In the genomic region with DNA sequence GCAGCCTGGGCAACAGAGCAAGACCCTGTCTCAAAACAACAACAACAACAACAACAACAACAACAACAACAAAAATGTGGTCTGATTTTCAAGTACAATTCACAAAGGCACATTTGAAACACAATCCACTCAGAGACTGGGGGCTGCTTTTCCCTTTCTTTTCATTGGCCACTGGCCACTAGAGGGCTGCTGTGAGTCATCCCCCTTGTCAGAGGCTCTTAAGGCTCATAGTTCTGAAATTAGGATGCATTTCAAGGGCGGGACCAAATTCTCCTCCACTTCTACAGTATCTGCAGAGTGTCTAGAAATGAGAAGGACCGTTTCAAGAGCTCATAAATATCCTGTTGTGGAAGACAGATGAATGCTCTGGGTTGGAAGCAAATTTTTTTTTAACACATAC, we compare ENCODE assay signal across 9 cellular contexts.
DNase-seq lines count a peak whose midpoint lies in the region; ATAC-seq and TF ChIP-seq lines count a peak whose summit lies in the region.
"Had no signal": no experiment of that assay in that cellular context is flagged by ENCODE, and none has a peak within 500 bp of the region (broad histone marks: within the 10 kb centered on the region; RNA-seq: fewer than 3 reads in every experiment).

No MANE protein-coding gene starts in this region.

- H3K4me2 ChIP-seq in PC-9 (no peak overlapping the region), hepatocyte (no peak overlapping the region)

- intact Hi-C loops in PC-9 (cut with micrococcal nuclease; ENCODE audit: unreplicated experiment) = no loop called here

- no peak overlapping the region for H3K27ac Mint-ChIP-seq in stimulated activated effector memory CD8-positive, alpha-beta T cell treated with anti-CD3 and anti-CD28 coated beads, Interleukin-12 subunit alpha, Interleukin-12 subunit beta, amount 100 ng/mL, for 72 hours
- H3K27ac Mint-ChIP-seq: naive B cell had no signal

- ATAC-seq in HG02571 (IDR thresholded peaks at IDR 0.05; ENCODE audit: unreplicated experiment) (peak; percentile 48), GM21528 (IDR thresholded peaks at IDR 0.05; ENCODE audit: low FRiP score, unreplicated experiment) (no peak)
- ATAC-seq in stimulated activated effector memory CD8-positive, alpha-beta T cell treated with anti-CD3 and anti-CD28 coated beads, Interleukin-12 subunit alpha, Interleukin-12 subunit beta, amount 100 ng/mL, for 72 hours = no peak

- no peaks in the 10 kb centered on the region for H3F3A ChIP-seq in PC-9 (ENCODE audit: insufficient read depth, low read depth)

- H3K9me2 ChIP-seq in PC-9 (ENCODE audit: insufficient read depth) (no peaks in the 10 kb centered on the region), hepatocyte (replicated peaks; ENCODE audit: insufficient read depth) (no peaks in the 10 kb centered on the region)

- no peaks in the 10 kb centered on the region for H3K9me3 ChIP-seq in PC-9 (ENCODE audit: insufficient read depth, low read depth)
- H3K9me3 ChIP-seq in hepatocyte (ENCODE audit: low read depth) = no peaks in the 10 kb centered on the region

- H3K79me2 ChIP-seq in PC-9 (ENCODE audit: low read depth) (no peaks in the 10 kb centered on the region), hepatocyte (no peaks in the 10 kb centered on the region)

- H3K27ac ChIP-seq in PC-9 = no peak overlapping the region
- no peak overlapping the region for H3K27ac ChIP-seq in hepatocyte

- no peaks in the 10 kb centered on the region for H3K36me3 Mint-ChIP-seq in stimulated activated effector memory CD8-positive, alpha-beta T cell treated with anti-CD3 and anti-CD28 coated beads, Interleukin-12 subunit alpha, Interleukin-12 subunit beta, amount 100 ng/mL, for 72 hours
- H3K36me3 Mint-ChIP-seq: naive B cell had no signal

- peak; percentile 65 for TF ChIP-seq CTCF in PC-9 (conservative IDR thresholded peaks at IDR 0.05)
- TF ChIP-seq CTCF in hepatocyte (IDR thresholded peaks at IDR 0.05; ENCODE audit: poor library complexity) = peak; percentile 60

- DNase-seq in DMS 273 (lab: John Stamatoyannopoulos, UW; ENCODE audit: unreplicated experiment) = peak; percentile 70
- no peak for DNase-seq in DMS 273 treated with DMSO at 0.1 percent for 48 hours (lab: John Stamatoyannopoulos, UW)
- DNase-seq in PC-9 = peak in 1 of 2 experiments; percentile 15
- DNase-seq in hepatocyte (ENCODE audit: low spot score) = peak; percentile 43
- no peak for DNase-seq in stimulated activated CD4-positive, alpha-beta T cell treated with anti-CD3 and anti-CD28 coated beads, Interleukin-4, amount 100 ng/mL, for 1 hour
- DNase-seq in stimulated activated effector memory CD8-positive, alpha-beta T cell treated with anti-CD3 and anti-CD28 coated beads, Interleukin-12 subunit alpha, Interleukin-12 subunit beta, amount 100 ng/mL, for 72 hours (ENCODE audit: low spot score in 2 of 2) = no peak
- DNase-seq: naive B cell had no signal

- no peak overlapping the region for H3K4me3 ChIP-seq in PC-9
- H3K4me3 ChIP-seq in hepatocyte = no peak overlapping the region

- H3K4me1 ChIP-seq in PC-9 (replicated peaks; ENCODE audit: insufficient read depth) (no peaks in the 10 kb centered on the region), hepatocyte (ENCODE audit: insufficient read depth) (no peaks in the 10 kb centered on the region)

- peaks cover 4% of the 10 kb centered on the region for H3K9me3 Mint-ChIP-seq in stimulated activated effector memory CD8-positive, alpha-beta T cell treated with anti-CD3 and anti-CD28 coated beads, Interleukin-12 subunit alpha, Interleukin-12 subunit beta, amount 100 ng/mL, for 72 hours

- no peaks in the 10 kb centered on the region for H3K27me3 ChIP-seq in PC-9 (ENCODE audit: insufficient read depth, low read depth)
- peaks cover 3% of the 10 kb centered on the region for H3K27me3 ChIP-seq in hepatocyte

- H2AFZ ChIP-seq in PC-9 (no peak overlapping the region), hepatocyte (no peak overlapping the region)

- CTCF ChIA-PET in PC-9 (lab: Charles Lee) = no interaction called here

- no peaks in the 10 kb centered on the region for H3K36me3 ChIP-seq in PC-9 (ENCODE audit: low read depth)
- no peaks in the 10 kb centered on the region for H3K36me3 ChIP-seq in hepatocyte (replicated peaks; ENCODE audit: insufficient read depth, low read depth)

- H3K4me3 Mint-ChIP-seq in stimulated activated effector memory CD8-positive, alpha-beta T cell treated with anti-CD3 and anti-CD28 coated beads, Interleukin-12 subunit alpha, Interleukin-12 subunit beta, amount 100 ng/mL, for 72 hours = no peak overlapping the region
- H3K4me3 Mint-ChIP-seq: naive B cell had no signal

- H3K4me1 Mint-ChIP-seq in stimulated activated effector memory CD8-positive, alpha-beta T cell treated with anti-CD3 and anti-CD28 coated beads, Interleukin-12 subunit alpha, Interleukin-12 subunit beta, amount 100 ng/mL, for 72 hours = no peaks in the 10 kb centered on the region
- H3K4me1 Mint-ChIP-seq: naive B cell had no signal

- BruUV-seq in PC-9 (replicated peaks; lab: Mats Ljungman, UMichigan) = no TSS peak

- POLR2A ChIA-PET in PC-9 (lab: Charles Lee; ENCODE audit: unreplicated experiment) = no interaction called here

- H4K20me1 ChIP-seq in PC-9 (ENCODE audit: insufficient read depth) (no peaks in the 10 kb centered on the region), hepatocyte (ENCODE audit: insufficient read depth, poor library complexity, severe bottlenecking) (no peaks in the 10 kb centered on the region)

- 59% methylated on average over 2 of the region's 2 CpGs for WGBS in hepatocyte (ENCODE audit: low lambda C conversion rate, missing lambda C conversion rate)

Comparison
In these comparisons a context has a peak if more than half of its experiments do, and no peak if none do; other contexts are left out.
1. DNase-seq: peak in DMS 273 (single experiment) and hepatocyte (single experiment); none in DMS 273 treated with DMSO at 0.1 percent for 48 hours (single experiment), stimulated activated CD4-positive, alpha-beta T cell treated with anti-CD3 and anti-CD28 coated beads, Interleukin-4, amount 100 ng/mL, for 1 hour (single experiment) and stimulated activated effector memory CD8-positive, alpha-beta T cell treated with anti-CD3 and anti-CD28 coated beads, Interleukin-12 subunit alpha, Interleukin-12 subunit beta, amount 100 ng/mL, for 72 hours (0 of 2).